ENCODE assay signal across 8 cellular contexts in genomic region chr13:34076943-34077703, GRCh38.
DNase-seq lines count a peak whose midpoint lies in the region; ATAC-seq, FAIRE-seq and TF ChIP-seq lines count a peak whose summit lies in the region.

No MANE protein-coding gene starts in this region.

- peak; percentile 58 for TF ChIP-seq CTCF in A549 (IDR thresholded peaks at IDR 0.05)
- peak; percentile 59 for TF ChIP-seq CTCF in OCI-LY1 (IDR thresholded peaks at IDR 0.05; ENCODE audit: low read length)
- TF ChIP-seq CTCF in fibroblast of pulmonary artery (IDR thresholded peaks at IDR 0.05; ENCODE audit: low read length, missing control alignments) = peak; percentile 71

- no peaks in the 10 kb centered on the region for H3F3A ChIP-seq in OCI-LY1 (ENCODE audit: insufficient read depth, low read length)

- no peaks in the 10 kb centered on the region for H3K36me3 ChIP-seq in OCI-LY1 (ENCODE audit: insufficient read depth, low read length)

- H3K4me3 ChIP-seq in A549 (no peak overlapping the region), OCI-LY1 (ENCODE audit: low read depth, low read length, poor library complexity, severe bottlenecking) (no peak overlapping the region), fibroblast of pulmonary artery (replicated peaks; ENCODE audit: low read depth, low read length) (no peak overlapping the region)

- H3K9me3 ChIP-seq in A549 (peaks cover 5% of the 10 kb centered on the region; the same call in 1 of the 3 replicates), OCI-LY1 (ENCODE audit: low read length) (no peaks in the 10 kb centered on the region)

- peak overlapping the region; percentile 69 for H3K4me2 ChIP-seq in A549
- H3K4me2 ChIP-seq in OCI-LY1 (ENCODE audit: low read length) = peak overlapping the region; percentile 43; the same call in 1 of the 2 replicates

- intact Hi-C loops in sciatic nerve (cut with DNase I) = no loop called here

- FAIRE-seq in A549 (lab: Jason Lieb, UNC) = no peak

- peaks cover 10% of the 10 kb centered on the region for H3K4me1 ChIP-seq in A549
- H3K4me1 ChIP-seq in OCI-LY1 (ENCODE audit: insufficient read depth, low read length, severe bottlenecking) = peaks cover 21% of the 10 kb centered on the region

- H3K27me3 ChIP-seq in OCI-LY1 (ENCODE audit: insufficient read depth, low read length) = no peaks in the 10 kb centered on the region

- no peaks in the 10 kb centered on the region for H3K79me2 ChIP-seq in OCI-LY1 (ENCODE audit: insufficient read depth, low read length)

- TF ChIP-seq POLR2A in A549 (IDR thresholded peaks at IDR 0.05; ENCODE audit: low read length) = no peak

- 22% methylated on average over 4 of the region's 4 CpGs for WGBS in A549 (ENCODE audit: missing lambda C conversion rate)

- ATAC-seq in A549 (peak in 1 of 2 experiments; percentile 48; a peak in 2 of 6 replicates), GM18868 (IDR thresholded peaks at IDR 0.05; ENCODE audit: unreplicated experiment) (peak; percentile 63), sciatic nerve (peak; percentile 68), GM18520 (IDR thresholded peaks at IDR 0.05; ENCODE audit: unreplicated experiment) (no peak), esophagus mucosa (no peak), HG03095 (IDR thresholded peaks at IDR 0.05; ENCODE audit: unreplicated experiment) (no peak)

- peak; percentile 75 to 79 for TF ChIP-seq RAD21 in A549 (conservative IDR thresholded peaks at IDR 0.05 in 1 of 2, IDR thresholded peaks at IDR 0.05 in 1 of 2)

- no peaks in the 10 kb centered on the region for H4K20me1 ChIP-seq in OCI-LY1 (ENCODE audit: insufficient read depth, low read length)

- POLR2A ChIA-PET in A549 (lab: Yijun Ruan, JAX) = no interaction called here

- no peak for TF ChIP-seq EP300 in A549 (IDR thresholded peaks at IDR 0.05)

- CTCF ChIA-PET in A549 (lab: Yijun Ruan, JAX) = interaction anchor here (0.6 to 2.5 kb wide), 21 partner anchors 10 to 620 kb away, joined by 3 to 6 read pairs (median 4); no protein-coding TSS in a partner anchor

- H3K9ac ChIP-seq in OCI-LY1 (ENCODE audit: low read length) = peak overlapping the region; percentile 46; the same call in 1 of the 2 replicates

- peak overlapping the region; percentile 74 for H2AFZ ChIP-seq in OCI-LY1 (ENCODE audit: low read length)

- no peaks in the 10 kb centered on the region for H3K9me2 ChIP-seq in OCI-LY1 (ENCODE audit: low read depth, low read length)

- DNase-seq in A549 (ENCODE audit: low read depth in 1 of 2, low spot score in 1 of 2) (peak; percentile 3 to 36), fibroblast of pulmonary artery (ENCODE audit: low read depth) (peak; percentile 56), sciatic nerve (ENCODE audit: low spot score) (no peak)

- peak overlapping the region; percentile 80 to 84 for H3K27ac ChIP-seq in A549
- peak overlapping the region; percentile 32 for H3K27ac ChIP-seq in OCI-LY1 (ENCODE audit: low read depth, low read length, poor library complexity, severe bottlenecking)

TF ChIP-seq in A549, 52 proteins besides CTCF, POLR2A, EP300 and RAD21:
- TF ChIP-seq KDM1A (IDR thresholded peaks at IDR 0.05; ENCODE audit: low read depth) (no peak), SMC3 (IDR thresholded peaks at IDR 0.05) (peak; percentile 81), FOSL2 (IDR thresholded peaks at IDR 0.05) (no peak), FOSL2 (CRISPR knock-in tag; IDR thresholded peaks at IDR 0.05) (no peak), MAFK (IDR thresholded peaks at IDR 0.05; ENCODE audit: partially characterized antibody) (peak; percentile 33), RFX5 (IDR thresholded peaks at IDR 0.05) (no peak), CBX8 (IDR thresholded peaks at IDR 0.05) (no peak), ELK1 (IDR thresholded peaks at IDR 0.05; ENCODE audit: low read depth, low read length) (no peak), CHD4 (IDR thresholded peaks at IDR 0.05; ENCODE audit: borderline replicate concordance) (no peak), E2F6 (IDR thresholded peaks at IDR 0.05; ENCODE audit: borderline replicate concordance, low read depth) (no peak)
TF ChIP-seq in A549: peak in this region for 2.

Comparison
In these comparisons a context has a peak if more than half of its experiments do, and no peak if none do; other contexts are left out.
1. ATAC-seq: peak in GM18868 (single experiment) and sciatic nerve (single experiment); none in GM18520 (single experiment), esophagus mucosa (single experiment) and HG03095 (single experiment).
2. Peak in every context shown above with its lines, with median percentiles within 50 percentile points of each other: CTCF ChIP-seq.